ENCODE assay signal across 19 cellular contexts in the genomic region with DNA sequence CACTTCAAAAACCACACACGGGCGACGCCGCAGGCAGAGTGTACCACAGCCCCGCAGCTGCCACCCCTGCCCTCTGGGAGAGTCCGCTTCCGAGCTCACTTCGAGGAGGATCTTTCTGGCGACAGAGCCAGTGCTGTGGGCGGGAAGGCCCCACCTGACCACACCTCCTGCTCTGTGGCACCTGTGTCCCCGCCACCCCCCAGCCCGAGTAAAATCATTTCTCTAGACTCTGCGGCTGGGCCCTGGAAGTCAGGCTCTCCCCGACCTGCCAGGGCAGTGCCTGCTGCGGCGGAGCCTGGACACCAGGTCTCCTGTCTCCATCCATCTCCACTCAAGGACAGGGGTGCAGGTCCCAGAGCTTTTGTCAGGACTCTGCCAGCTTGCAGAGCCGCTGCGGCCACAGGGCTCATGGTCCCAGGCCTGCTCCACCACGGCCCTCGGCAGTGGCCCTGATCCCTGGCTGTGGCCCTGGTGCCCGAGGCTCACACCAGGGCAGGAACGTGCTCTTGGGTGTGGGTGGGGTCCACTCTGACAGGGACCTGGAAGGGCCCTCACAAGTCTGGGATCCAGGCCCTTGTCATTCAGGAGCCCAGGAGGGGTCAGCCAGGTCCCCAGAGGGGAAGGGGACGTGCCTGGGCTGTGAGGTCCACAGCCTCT.
"Had no signal": no experiment of that assay in that cellular context is flagged by ENCODE, and none has a peak within 500 bp of the region (broad histone marks: within the 10 kb centered on the region; RNA-seq: fewer than 3 reads in every experiment).

No MANE protein-coding gene starts in this region.

- H3K27ac Mint-ChIP-seq: activated CD4-positive, alpha-beta T cell treated with anti-CD3 and anti-CD28 coated beads, Interleukin-2, amount 10 ng/mL, durations not matched to agents 24 days and 14 days; mesothelial cell of epicardium had no signal

- H3K27me3 ChIP-seq: adrenal gland, esophagus squamous epithelium, tibial nerve, uterus had no signal

- H3K27me3 Mint-ChIP-seq: activated CD4-positive, alpha-beta T cell treated with anti-CD3 and anti-CD28 coated beads, Interleukin-2, amount 10 ng/mL, durations not matched to agents 24 days and 14 days had no signal

- H3K27ac ChIP-seq: adrenal gland, parathyroid adenoma, tibial nerve, uterus had no signal

- H3K4me3 ChIP-seq: adrenal gland, esophagus squamous epithelium, tibial nerve, uterus had no signal

- H3K4me3 Mint-ChIP-seq: activated CD4-positive, alpha-beta T cell treated with anti-CD3 and anti-CD28 coated beads, Interleukin-2, amount 10 ng/mL, durations not matched to agents 24 days and 14 days; mesothelial cell of epicardium; neural crest cell had no signal

- H3K36me3 ChIP-seq: uterus had no signal

- FAIRE-seq: colon, endothelial cell of umbilical vein had no signal

- H3K9me3 ChIP-seq: adrenal gland, esophagus squamous epithelium, tibial nerve, uterus had no signal

- H3K79me2 ChIP-seq: parathyroid adenoma had no signal

- DNase-seq: activated CD4-positive, alpha-beta T cell treated with anti-CD3 and anti-CD28 coated beads, Interleukin-2, amount 10 ng/mL, durations not matched to agents 24 days and 14 days; activated CD4-positive, CD25-positive, alpha-beta regulatory T cell; activated naive CD4-positive, alpha-beta T cell treated with anti-CD3 and anti-CD28 coated beads, Interleukin-2, amount 50 U/mL, for 16 hours; adrenal gland; esophagus squamous epithelium; glutamatergic neuron; hypothalamus; retina; stimulated activated CD4-positive, alpha-beta T cell treated with anti-CD3 and anti-CD28 coated beads, Interleukin-2, amount 100 ng/mL, for 48 hours; stimulated activated naive CD4-positive, alpha-beta T cell; substantia nigra; T-helper 2 cell; uterus had no signal

- H3K4me1 ChIP-seq: adrenal gland, parathyroid adenoma, uterus had no signal

- H3K4me1 Mint-ChIP-seq: mesothelial cell of epicardium, neural crest cell had no signal

- H3K9me3 Mint-ChIP-seq: mesothelial cell of epicardium, neural crest cell had no signal

- H2AFZ ChIP-seq: parathyroid adenoma had no signal

- H3K9ac ChIP-seq: parathyroid adenoma had no signal
